ENCODE assay signal across 31 cellular contexts in genomic region chr3:65587650-65588439, GRCh38.
"Had no signal": no experiment of that assay in that cellular context is flagged by ENCODE, and none has a peak within 500 bp of the region (broad histone marks: within the 10 kb centered on the region; RNA-seq: fewer than 3 reads in every experiment).

No MANE protein-coding gene starts in this region.

- H3K4me3 Mint-ChIP-seq: activated CD4-positive, alpha-beta memory T cell treated with anti-CD3 and anti-CD28 coated beads for 36 hours; activated CD4-positive, alpha-beta T cell treated with anti-CD3 and anti-CD28 coated beads, Interleukin-2, amount 10 ng/mL, durations not matched to agents 24 days and 14 days; activated T-cell treated with anti-CD3 and anti-CD28 coated beads, Interleukin-2, amount 50 U/mL, for 24 hours; effector memory CD8-positive, alpha-beta T cell; naive B cell; nephron progenitor cell; stimulated activated naive CD8-positive, alpha-beta T cell treated with anti-CD3 and anti-CD28 coated beads, Interleukin-15, Interleukin-2, amounts not matched to agents 100 ng/mL and 50 ng/mL, for 24 hours; T-helper 17 cell had no signal

- H3K4me3 ChIP-seq: pancreas, prostate gland, skin epidermis, thoracic aorta had no signal

- H3K4me1 ChIP-seq: prostate gland had no signal

- H3K27me3 Mint-ChIP-seq: activated CD4-positive, alpha-beta memory T cell treated with anti-CD3 and anti-CD28 coated beads for 36 hours; activated CD4-positive, alpha-beta T cell treated with anti-CD3 and anti-CD28 coated beads, Interleukin-2, amount 10 ng/mL, durations not matched to agents 24 days and 14 days; activated T-cell treated with anti-CD3 and anti-CD28 coated beads, Interleukin-2, amount 50 U/mL, for 24 hours; effector memory CD8-positive, alpha-beta T cell; naive B cell; stimulated activated naive CD8-positive, alpha-beta T cell treated with anti-CD3 and anti-CD28 coated beads, Interleukin-15, Interleukin-2, amounts not matched to agents 100 ng/mL and 50 ng/mL, for 24 hours; T-helper 17 cell had no signal

- H3K36me3 ChIP-seq: brain microvascular endothelial cell, pancreas, prostate gland, thoracic aorta, WERI-Rb-1 had no signal

- H3K36me3 Mint-ChIP-seq: activated CD4-positive, alpha-beta memory T cell treated with anti-CD3 and anti-CD28 coated beads for 36 hours; naive B cell had no signal

- H3K9me3 ChIP-seq: pancreas, prostate gland, thoracic aorta had no signal

- H3K27ac ChIP-seq: brain microvascular endothelial cell, pancreas, prostate gland, skin epidermis, thoracic aorta, WERI-Rb-1 had no signal

- H3K27me3 ChIP-seq: brain microvascular endothelial cell, pancreas had no signal

- ATAC-seq: effector memory CD8-positive, alpha-beta T cell; esophagus mucosa; left ventricle myocardium superior; pancreas; sciatic nerve; T-helper 17 cell had no signal

- H3K27ac Mint-ChIP-seq: activated CD4-positive, alpha-beta memory T cell treated with anti-CD3 and anti-CD28 coated beads for 36 hours; activated CD4-positive, alpha-beta T cell treated with anti-CD3 and anti-CD28 coated beads, Interleukin-2, amount 10 ng/mL, durations not matched to agents 24 days and 14 days; activated T-cell treated with anti-CD3 and anti-CD28 coated beads, Interleukin-2, amount 50 U/mL, for 24 hours; effector memory CD8-positive, alpha-beta T cell; naive B cell; nephron progenitor cell; stimulated activated naive CD8-positive, alpha-beta T cell treated with anti-CD3 and anti-CD28 coated beads, Interleukin-15, Interleukin-2, amounts not matched to agents 100 ng/mL and 50 ng/mL, for 24 hours; T-helper 17 cell had no signal

- H3K9me3 Mint-ChIP-seq: activated CD4-positive, alpha-beta memory T cell treated with anti-CD3 and anti-CD28 coated beads for 36 hours; activated CD4-positive, alpha-beta T cell treated with anti-CD3 and anti-CD28 coated beads, Interleukin-2, amount 10 ng/mL, durations not matched to agents 24 days and 14 days; activated T-cell treated with anti-CD3 and anti-CD28 coated beads, Interleukin-2, amount 50 U/mL, for 24 hours; nephron progenitor cell had no signal

- DNase-seq: activated CD4-positive, alpha-beta memory T cell treated with anti-CD3 and anti-CD28 coated beads for 36 hours; activated CD4-positive, alpha-beta T cell treated with anti-CD3 and anti-CD28 coated beads, Interleukin-2, amount 10 ng/mL, durations not matched to agents 24 days and 14 days; activated CD4-positive, CD25-positive, alpha-beta regulatory T cell treated with anti-CD3 and anti-CD28 coated beads, Interleukin-2, amount 50 U/mL, for 72 hours; activated CD8-positive, alpha-beta memory T cell treated with anti-CD3 and anti-CD28 coated beads, Interleukin-2, amount 50 U/mL, for 48 hours; activated gamma-delta T cell treated with Interleukin-2 at 50 U/mL for 16 hours; activated naive CD4-positive, alpha-beta T cell treated with anti-CD3 and anti-CD28 coated beads, Interleukin-2, amount 50 U/mL, for 16 hours; activated T-cell treated with anti-CD3 and anti-CD28 coated beads, Interleukin-2, amount 50 U/mL, for 24 hours; amniotic stem cell; brain microvascular endothelial cell; caudate nucleus; cortex of kidney; effector memory CD8-positive, alpha-beta T cell; foreskin fibroblast; head of caudate nucleus; hippocampal formation; left ventricle myocardium superior; naive B cell; nephron progenitor cell; pancreas; retina; stimulated activated CD4-positive, alpha-beta T cell treated with anti-CD3 and anti-CD28 coated beads, Interleukin-12 subunit alpha, Interleukin-12 subunit beta, amount 100 ng/mL, for 4 hours; stimulated activated CD4-positive, alpha-beta T cell treated with anti-CD3 and anti-CD28 coated beads, Interleukin-4, amount 100 ng/mL, for 1 hour; T-helper 17 cell; trophoblast cell; WERI-Rb-1 had no signal

- H3K4me1 Mint-ChIP-seq: activated CD4-positive, alpha-beta T cell treated with anti-CD3 and anti-CD28 coated beads, Interleukin-2, amount 10 ng/mL, durations not matched to agents 24 days and 14 days; naive B cell; T-helper 17 cell had no signal
